ENCODE assay signal across 7 cellular contexts in genomic region chr1:44785501-44786137, GRCh38. TPM values are rescaled to one million over a fixed set of nuclear protein-coding genes. Genes with fewer than 3 reads are reported as not detected.
A peak's percentile ranks its signal among the peaks of the same experiment; 100 is the strongest.
DNase-seq lines count a peak whose midpoint lies in the region; ATAC-seq and TF ChIP-seq lines count a peak whose summit lies in the region.

No MANE protein-coding gene starts in this region.

- no peak overlapping the region for H2BK5ac ChIP-seq in H9 (ENCODE audit: insufficient read length, low read length)

- peaks cover 0 to 18% (median 5%) of the 10 kb centered on the region in 3 experiments; a peak in 5 of 7 replicates for H3K36me3 Mint-ChIP-seq in H9 (ENCODE audit: insufficient read depth in 1 of 3, low read depth in 3 of 3)
- peaks cover 18% of the 10 kb centered on the region for H3K36me3 Mint-ChIP-seq in activated T-helper 1 cell treated with anti-CD3 and anti-CD28 coated beads, Interleukin-12 subunit alpha, Interleukin-12 subunit beta, Interleukin-2, Interleukin-4 antibody, amounts not matched to agents 30 ng/mL and 10 ng/mL and 1 ng/mL, durations not matched to agents 14 hours and 24 hours and 36 hours (ENCODE audit: low read depth)

- TF ChIP-seq CTCF in H9 (conservative IDR thresholded peaks at IDR 0.05) (no peak), spleen (IDR thresholded peaks at IDR 0.05 in 8 of 11, conservative IDR thresholded peaks at IDR 0.05 in 3 of 11) (no peak)

- peaks cover 26 to 36% of the 10 kb centered on the region in 2 experiments for H3K4me1 Mint-ChIP-seq in H9
- H3K4me1 Mint-ChIP-seq in activated T-helper 1 cell treated with anti-CD3 and anti-CD28 coated beads, Interleukin-12 subunit alpha, Interleukin-12 subunit beta, Interleukin-2, Interleukin-4 antibody, amounts not matched to agents 30 ng/mL and 10 ng/mL and 1 ng/mL, durations not matched to agents 14 hours and 24 hours and 36 hours (ENCODE audit: low read depth) = peaks cover 42% of the 10 kb centered on the region

- H4K8ac ChIP-seq in H9 (replicated peaks; ENCODE audit: insufficient read length, low read depth, low read length) = no peak overlapping the region

- no peak overlapping the region for H3K4ac ChIP-seq in H9 (ENCODE audit: low read depth, low read length)

- peak overlapping the region; percentile 58 for H3K18ac ChIP-seq in H9 (ENCODE audit: insufficient read length, low read depth, low read length)

- no peak overlapping the region for H4K5ac ChIP-seq in H9 (ENCODE audit: insufficient read length, low read depth, low read length)

- no peak overlapping the region for H3K56ac ChIP-seq in H9 (ENCODE audit: insufficient read length, low read depth, low read length)

- no peak overlapping the region for H3T11ph ChIP-seq in H9 (ENCODE audit: low read length)

- H3K4me3 Mint-ChIP-seq in H9 = peak overlapping the region; percentile 62 to 76; a peak in 4 of 5 replicates
- H3K4me3 Mint-ChIP-seq in activated T-helper 1 cell treated with anti-CD3 and anti-CD28 coated beads, Interleukin-12 subunit alpha, Interleukin-12 subunit beta, Interleukin-2, Interleukin-4 antibody, amounts not matched to agents 30 ng/mL and 10 ng/mL and 1 ng/mL, durations not matched to agents 14 hours and 24 hours and 36 hours = peak overlapping the region; percentile 80

- H4K20me1 ChIP-seq in H9 (ENCODE audit: control insufficient read depth, insufficient read depth, insufficient read length) = no peaks in the 10 kb centered on the region

- H3K27me3 ChIP-seq in H9 (ENCODE audit: insufficient read depth, low read length) = no peaks in the 10 kb centered on the region
- no peaks in the 10 kb centered on the region for H3K27me3 ChIP-seq in spleen (replicated peaks in 1 of 7)

- no peak overlapping the region for H2BK20ac ChIP-seq in H9 (ENCODE audit: low read depth, low read length, poor library complexity, severe bottlenecking)

- H3K9me3 ChIP-seq in H9 (ENCODE audit: control insufficient read depth, low read depth, low read length) = no peaks in the 10 kb centered on the region
- H3K9me3 ChIP-seq in iPS-18c (ENCODE audit: control insufficient read depth, insufficient read depth, low read length) = no peaks in the 10 kb centered on the region
- H3K9me3 ChIP-seq in spleen = no peaks in the 10 kb centered on the region

- peaks cover 0 to 18% (median 13%) of the 10 kb centered on the region in 6 donors for H3K36me3 ChIP-seq in spleen

- ATAC-seq in GM18858 (IDR thresholded peaks at IDR 0.05; ENCODE audit: unreplicated experiment) (no peak), GM21619 (IDR thresholded peaks at IDR 0.05; ENCODE audit: unreplicated experiment) (no peak)

- H3K27ac Mint-ChIP-seq in H9 = no peak overlapping the region
- peak overlapping the region; percentile 55 for H3K27ac Mint-ChIP-seq in activated T-helper 1 cell treated with anti-CD3 and anti-CD28 coated beads, Interleukin-12 subunit alpha, Interleukin-12 subunit beta, Interleukin-2, Interleukin-4 antibody, amounts not matched to agents 30 ng/mL and 10 ng/mL and 1 ng/mL, durations not matched to agents 14 hours and 24 hours and 36 hours

- no peaks in the 10 kb centered on the region for H3K79me1 ChIP-seq in H9 (ENCODE audit: insufficient read depth, low read depth, low read length, poor library complexity, severe bottlenecking)

- no peaks in the 10 kb centered on the region; a peak in 1 of 5 replicates for H3K9me3 Mint-ChIP-seq in H9
- H3K9me3 Mint-ChIP-seq in activated T-helper 1 cell treated with anti-CD3 and anti-CD28 coated beads, Interleukin-12 subunit alpha, Interleukin-12 subunit beta, Interleukin-2, Interleukin-4 antibody, amounts not matched to agents 30 ng/mL and 10 ng/mL and 1 ng/mL, durations not matched to agents 14 hours and 24 hours and 36 hours = no peaks in the 10 kb centered on the region

- H2AFZ ChIP-seq in H9 (ENCODE audit: low read length) = no peak overlapping the region

- H3K23me2 ChIP-seq in H9 (ENCODE audit: insufficient read length, low read depth, low read length, poor library complexity, severe bottlenecking) = peaks cover 9% of the 10 kb centered on the region

- peaks cover 12% of the 10 kb centered on the region for H3K27me3 Mint-ChIP-seq in H9 (ENCODE audit: low read depth)
- H3K27me3 Mint-ChIP-seq in activated T-helper 1 cell treated with anti-CD3 and anti-CD28 coated beads, Interleukin-12 subunit alpha, Interleukin-12 subunit beta, Interleukin-2, Interleukin-4 antibody, amounts not matched to agents 30 ng/mL and 10 ng/mL and 1 ng/mL, durations not matched to agents 14 hours and 24 hours and 36 hours (ENCODE audit: insufficient read depth) = no peaks in the 10 kb centered on the region

- H3K27ac ChIP-seq in H9 (ENCODE audit: insufficient read length, low read depth, low read length) (no peak overlapping the region), spleen (peak overlapping the region in 7 of 8 donors; percentile 55 to 82 (median 73))

- intact Hi-C loops in activated T-helper 1 cell treated with anti-CD3 and anti-CD28 coated beads, Interleukin-12 subunit alpha, Interleukin-12 subunit beta, Interleukin-2, Interleukin-4 antibody, amounts not matched to agents 30 ng/mL and 10 ng/mL and 1 ng/mL, durations not matched to agents 14 hours and 24 hours and 36 hours (cut with micrococcal nuclease) = loop anchor here (1.0 to 10.0 kb wide), 5 partner anchors 10 to 1941 kb away; partner anchors contain the start of genes PLK3, RNU5D-1, RPS8 and ZNF691
- intact Hi-C loops in spleen (cut with DNase I; ENCODE audit: low total_unique reads) = loop anchor here (5.0 to 10.0 kb wide), 2 partner anchors 37 to 51 kb away; partner anchors contain the start of genes KIF2C and RNU5D-1

- peak overlapping the region; percentile 51 for H3K4me2 ChIP-seq in H9 (ENCODE audit: insufficient read depth, insufficient read length, low read length)

- no CpG with 5 or more reads among the region's 11 CpGs for WGBS in H9 (ENCODE audit: extremely low coverage, insufficient read length, low lambda C conversion rate)
- WGBS in spleen, 5 donors = 30 to 43% (median 33%) methylated on average over 10 to 11 of the region's 11 CpGs

- no peaks in the 10 kb centered on the region for H3K79me2 ChIP-seq in H9 (ENCODE audit: insufficient read depth, low read length)

- H3K4me1 ChIP-seq in H9 (ENCODE audit: insufficient read depth, low read length) (no peaks in the 10 kb centered on the region), spleen (peaks cover 12 to 44% (median 40%) of the 10 kb centered on the region in 6 donors)

- no peak overlapping the region for H2BK12ac ChIP-seq in H9 (ENCODE audit: insufficient read length, low read depth, low read length)

- DNase-seq in H9 (no peak), spleen (peak; percentile 69), EL (no peak)
- no peak for DNase-seq in activated T-helper 1 cell treated with anti-CD3 and anti-CD28 coated beads, Interleukin-12 subunit alpha, Interleukin-12 subunit beta, Interleukin-2, Interleukin-4 antibody, amounts not matched to agents 30 ng/mL and 10 ng/mL and 1 ng/mL, durations not matched to agents 14 hours and 24 hours and 36 hours (ENCODE audit: low spot score)

- TF ChIP-seq POLR2A in spleen (IDR thresholded peaks at IDR 0.05) = no peak

- H2BK15ac ChIP-seq in H9 (ENCODE audit: low read depth, low read length) = no peak overlapping the region

- no peak overlapping the region for H2AK5ac ChIP-seq in H9 (ENCODE audit: insufficient read length, low read length)

- H4K91ac ChIP-seq in H9 (ENCODE audit: insufficient read length, low read depth, low read length) = no peak overlapping the region

- H3K23ac ChIP-seq in H9 (ENCODE audit: insufficient read length, low read depth, low read length) = no peak overlapping the region

- no peak overlapping the region; the same call in 1 of the 2 replicates for H3K14ac ChIP-seq in H9 (ENCODE audit: insufficient read depth, low read length)

- H3K9ac ChIP-seq in H9 (ENCODE audit: extremely low read depth, insufficient read length, low read length) = no peak overlapping the region

- peak overlapping the region; percentile 66 for H3K4me3 ChIP-seq in iPS-18c (ENCODE audit: insufficient read depth, low read depth, low read length)
- peak overlapping the region in 6 of 8 donors; percentile 40 to 70 (median 49) for H3K4me3 ChIP-seq in spleen

- H2BK120ac ChIP-seq in H9 (ENCODE audit: low read depth, low read length, poor library complexity, severe bottlenecking) = no peak overlapping the region

RNA-seq across cellular contexts. Expression of gene BEST4, which starts 2.4 kb away (rescaled TPM):
- total RNA-seq in H9 (2021) (1.1 and 1.3 TPM in 2 replicates), spleen (under 1 TPM in 4 of 7 donors, not detected in 3; 0.16 to 0.61 (median 0.30) TPM)
- total RNA-seq in activated T-helper 1 cell treated with anti-CD3 and anti-CD28 coated beads, Interleukin-12 subunit alpha, Interleukin-12 subunit beta, Interleukin-2, Interleukin-4 antibody, amounts not matched to agents 30 ng/mL and 10 ng/mL and 1 ng/mL, durations not matched to agents 14 hours and 24 hours and 36 hours = 0.47 and 0.54 TPM in 2 replicates
- polyA plus RNA-seq in spleen = under 1 TPM; 0.32 to 0.89 (median 0.80) TPM

RNA-seq across cellular contexts. Expression of gene RPS8, which starts 10.3 kb away (rescaled TPM):
- total RNA-seq in H9 (2021) (2,591 and 2,595 TPM in 2 replicates), spleen (1,000 to 10,000 TPM; 1,626 to 2,405 (median 2,159) TPM)
- 2,172 and 2,226 TPM in 2 replicates for total RNA-seq in activated T-helper 1 cell treated with anti-CD3 and anti-CD28 coated beads, Interleukin-12 subunit alpha, Interleukin-12 subunit beta, Interleukin-2, Interleukin-4 antibody, amounts not matched to agents 30 ng/mL and 10 ng/mL and 1 ng/mL, durations not matched to agents 14 hours and 24 hours and 36 hours
- polyA plus RNA-seq in spleen = 1,000 to 10,000 TPM; 4,436 to 6,194 (median 5,972) TPM

RNA-seq across cellular contexts. Expression of gene PLK3, which starts 14.6 kb away (rescaled TPM):
- 14.7 and 15.9 TPM in 2 replicates for total RNA-seq in H9 (2021)
- 208 and 211 TPM in 2 replicates for total RNA-seq in activated T-helper 1 cell treated with anti-CD3 and anti-CD28 coated beads, Interleukin-12 subunit alpha, Interleukin-12 subunit beta, Interleukin-2, Interleukin-4 antibody, amounts not matched to agents 30 ng/mL and 10 ng/mL and 1 ng/mL, durations not matched to agents 14 hours and 24 hours and 36 hours
- total RNA-seq in spleen = 10 to 100 TPM; 22.0 to 51.7 (median 33.1) TPM
- 10 to 100 TPM; 14.7 to 24.6 (median 24.3) TPM for polyA plus RNA-seq in spleen

RNA-seq across cellular contexts. Expression of gene DYNLT4, which starts 21.5 kb away (rescaled TPM):
- total RNA-seq in H9 (2021) = not detected in 2 replicates
- total RNA-seq in activated T-helper 1 cell treated with anti-CD3 and anti-CD28 coated beads, Interleukin-12 subunit alpha, Interleukin-12 subunit beta, Interleukin-2, Interleukin-4 antibody, amounts not matched to agents 30 ng/mL and 10 ng/mL and 1 ng/mL, durations not matched to agents 14 hours and 24 hours and 36 hours = 0.44 TPM in 1 of 2 replicates, not detected in the other
- 1 to 10 TPM in 2 of 7 donors, under 1 TPM in 2, not detected in 3; 0.82 to 2.1 (median 1.1) TPM for total RNA-seq in spleen
- under 1 TPM; 0.15 to 0.58 (median 0.22) TPM for polyA plus RNA-seq in spleen

RNA-seq across cellular contexts. Expression of gene BTBD19, which starts 22.7 kb away (rescaled TPM):
- total RNA-seq in H9 (2021) = 1.4 and 1.9 TPM in 2 replicates
- total RNA-seq in activated T-helper 1 cell treated with anti-CD3 and anti-CD28 coated beads, Interleukin-12 subunit alpha, Interleukin-12 subunit beta, Interleukin-2, Interleukin-4 antibody, amounts not matched to agents 30 ng/mL and 10 ng/mL and 1 ng/mL, durations not matched to agents 14 hours and 24 hours and 36 hours = 22.6 and 24.1 TPM in 2 replicates
- total RNA-seq in spleen = 10 to 100 TPM in 1 of 7 donors, 1 to 10 TPM in 6; 2.8 to 11.9 (median 7.3) TPM
- 1 to 10 TPM in 2 of 3 donors, under 1 TPM in 1; 0.73 to 5.5 (median 1.1) TPM for polyA plus RNA-seq in spleen
